In genomic region chr3:146086211-146086610, GRCh38 we compare ENCODE assay signal across 21 cellular contexts.
DNase-seq lines count a peak whose midpoint lies in the region; ATAC-seq, FAIRE-seq and TF ChIP-seq lines count a peak whose summit lies in the region.
"Had no signal": no experiment of that assay in that cellular context is flagged by ENCODE, and none has a peak within 500 bp of the region (broad histone marks: within the 10 kb centered on the region; RNA-seq: fewer than 3 reads in every experiment).

No MANE protein-coding gene starts in this region.

- no peak overlapping the region for H3K4ac ChIP-seq in IMR-90 (ENCODE audit: low read depth, low read length)

- no peak overlapping the region for H3K14ac ChIP-seq in IMR-90 (replicated peaks; ENCODE audit: low read depth, low read length)

- H3K9me3 ChIP-seq in IMR-90 (ENCODE audit: control insufficient read depth, insufficient read depth, low read length), result no peaks in the 10 kb centered on the region
- H3K9me3 ChIP-seq in PC-3 (ENCODE audit: low read length), result no peaks in the 10 kb centered on the region
- H3K9me3 ChIP-seq: BLaER1, Caco-2 had no signal

- H3K9ac ChIP-seq in IMR-90 (ENCODE audit: low read depth, low read length), result no peak overlapping the region
- H3K9ac ChIP-seq in PC-3 (ENCODE audit: low read length), result no peak overlapping the region
- H3K9ac ChIP-seq: BLaER1 had no signal

- no peak overlapping the region for H2AFZ ChIP-seq in IMR-90 (replicated peaks; ENCODE audit: low read length, poor library complexity)
- no peak overlapping the region for H2AFZ ChIP-seq in PC-3 (ENCODE audit: low read length)
- H2AFZ ChIP-seq: GM23338 had no signal

- H3K9me2 ChIP-seq in PC-3 (replicated peaks; ENCODE audit: low read length), result no peaks in the 10 kb centered on the region

- in situ Hi-C loops in IMR-90 (cut with MboI; ENCODE audit: low sequenced_read_pairs), result no loop called here

- no TSS peak for BruUV-seq in IMR-90 (replicated peaks; lab: Mats Ljungman, UMichigan)
- no TSS peak for BruUV-seq in PC-3 (replicated peaks; lab: Mats Ljungman, UMichigan)

- H3K4me1 ChIP-seq in IMR-90 (ENCODE audit: control insufficient read depth, insufficient read depth, low read length) (peaks cover 2% of the 10 kb centered on the region; the same call in 1 of the 2 replicates), PC-3 (ENCODE audit: insufficient read depth, low read length) (no peaks in the 10 kb centered on the region)
- H3K4me1 ChIP-seq: BLaER1, Caco-2 had no signal

- TF ChIP-seq RAD21 in IMR-90 (IDR thresholded peaks at IDR 0.05; ENCODE audit: low read length), result no peak

- no peak overlapping the region for H4K8ac ChIP-seq in IMR-90 (ENCODE audit: low read depth in 2 of 2, low read length in 2 of 2)

- peak; percentile 60 for FAIRE-seq in D721Med (lab: Jason Lieb, UNC)
- FAIRE-seq: GM12878, GM19239 had no signal

- H2BK120ac ChIP-seq in IMR-90 (ENCODE audit: low read depth, low read length), result no peak overlapping the region

- H2AK5ac ChIP-seq in IMR-90 (ENCODE audit: low read depth, low read length), result no peak overlapping the region

- no peak overlapping the region for H3K56ac ChIP-seq in IMR-90 (ENCODE audit: extremely low read depth, insufficient read depth, low read length)

- H3K18ac ChIP-seq in IMR-90 (ENCODE audit: low read depth, low read length), result no peak overlapping the region

- CTCF ChIA-PET in IMR-90 (lab: Yijun Ruan, JAX) (no interaction called here), PC-3 (lab: Charles Lee) (no interaction called here)

- no peak for TF ChIP-seq POLR2A in IMR-90 (IDR thresholded peaks at IDR 0.05; ENCODE audit: low read depth, low read length)

- H2BK5ac ChIP-seq in IMR-90 (ENCODE audit: low read depth, low read length, poor library complexity, severe bottlenecking), result no peak overlapping the region

- intact Hi-C loops in IMR-90 (cut with micrococcal nuclease), result no loop called here
- intact Hi-C loops in PC-3 (cut with micrococcal nuclease), result loop anchor here (5.0 kb wide), 1 partner anchor 41 kb away; no protein-coding TSS in a partner anchor

- no peaks in the 10 kb centered on the region for H3K9me1 ChIP-seq in IMR-90 (ENCODE audit: insufficient read depth, low read length)

- no CpG with 5 or more reads among the region's 3 CpGs for WGBS in IMR-90 (ENCODE audit: extremely low coverage in 2 of 2, insufficient read length in 1 of 2), 2 experiments

- ATAC-seq in IMR-90 (ENCODE audit: low read depth), result no peak
- ATAC-seq in PC-3, result peak; percentile 35; the same call in 1 of the 2 replicates
- ATAC-seq: CD8-positive, alpha-beta T cell; GM12878; GM23338; HCT116 had no signal

- H2BK15ac ChIP-seq in IMR-90 (ENCODE audit: low read depth, low read length), result no peak overlapping the region

- H3K27ac ChIP-seq in IMR-90 (ENCODE audit: insufficient read depth, low read length), result no peak overlapping the region
- H3K27ac ChIP-seq in PC-3 (ENCODE audit: low read length), result no peak overlapping the region
- H3K27ac ChIP-seq: BLaER1, C4-2B had no signal

- peaks cover 2% of the 10 kb centered on the region for H3K79me2 ChIP-seq in PC-3 (ENCODE audit: low read length)

- no peak overlapping the region for H4K5ac ChIP-seq in IMR-90 (ENCODE audit: low read depth, low read length)

- no peak overlapping the region for H3K23ac ChIP-seq in IMR-90 (ENCODE audit: low read depth, low read length)

- dilution Hi-C loops in IMR-90 (cut with HindIII; ENCODE audit: low sequenced_read_pairs, unreplicated experiment), result no loop called here

- H3K79me1 ChIP-seq in IMR-90 (ENCODE audit: low read depth in 1 of 2, low read length in 2 of 2), result peaks cover 0 to 3% of the 10 kb centered on the region in 2 experiments; a peak in 1 of 4 replicates

- DNase-seq in D721Med (ENCODE audit: insufficient read length, low spot score) (no peak), IMR-90 (peak; percentile 12), PC-3 (no peak), myocyte (ENCODE audit: low read depth) (peak; percentile 45), T1000 (lab: John Stamatoyannopoulos, UW) (no peak), superior temporal gyrus (ENCODE audit: extremely low spot score) (no peak)
- DNase-seq in activated CD4-positive, alpha-beta T cell treated with anti-CD3 and anti-CD28 coated beads for 48 hours, result no peak
- DNase-seq: Caco-2; CD4-positive, CD25-positive, alpha-beta regulatory T cell; CD8-positive, alpha-beta T cell; DMS 273 treated with DMSO at 0.1 percent for 48 hours; DMS79; EL; GDM1; H9 had no signal

- no peaks in the 10 kb centered on the region for H3F3A ChIP-seq in PC-3 (ENCODE audit: low read length, unreplicated experiment)

- no peak overlapping the region for H4K91ac ChIP-seq in IMR-90 (ENCODE audit: insufficient read depth, low read depth, low read length)

- H2AK9ac ChIP-seq in IMR-90 (replicated peaks; ENCODE audit: low read depth, low read length, poor library complexity), result no peak overlapping the region

- H3K27me3 ChIP-seq in IMR-90 (ENCODE audit: control insufficient read depth, insufficient read depth, low read length) (no peaks in the 10 kb centered on the region), PC-3 (ENCODE audit: low read length) (no peaks in the 10 kb centered on the region)
- H3K27me3 ChIP-seq: BLaER1 had no signal

- H3K4me3 ChIP-seq in IMR-90 (ENCODE audit: insufficient read depth, low read depth, low read length), result no peak overlapping the region
- H3K4me3 ChIP-seq in PC-3 (ENCODE audit: low read length), result no peak overlapping the region
- H3K4me3 ChIP-seq: BLaER1, GM12878, GM23338 had no signal

- POLR2A ChIA-PET in IMR-90 (lab: Charles Lee; ENCODE audit: unreplicated experiment) (no interaction called here), PC-3 (lab: Charles Lee; ENCODE audit: unreplicated experiment) (no interaction called here)

- H4K20me1 ChIP-seq in IMR-90 (ENCODE audit: insufficient read depth, low read length) (no peaks in the 10 kb centered on the region), PC-3 (ENCODE audit: low read length) (no peaks in the 10 kb centered on the region)
- H4K20me1 ChIP-seq: BLaER1 had no signal

- H3K4me2 ChIP-seq in IMR-90 (ENCODE audit: low read depth, low read length) (no peak overlapping the region), PC-3 (ENCODE audit: low read length) (no peak overlapping the region)
- H3K4me2 ChIP-seq: BLaER1, GM23338 had no signal

- TF ChIP-seq CTCF in D721Med (IDR thresholded peaks at IDR 0.05; ENCODE audit: insufficient read depth, missing control alignments) (no peak), IMR-90 (conservative IDR thresholded peaks at IDR 0.05; ENCODE audit: low read depth, low read length) (no peak), PC-3 (conservative IDR thresholded peaks at IDR 0.05; ENCODE audit: low read depth, low read length) (no peak)

- H2BK20ac ChIP-seq in IMR-90 (ENCODE audit: low read depth, low read length), result no peak overlapping the region

- H3K36me3 ChIP-seq in IMR-90 (ENCODE audit: control insufficient read depth, insufficient read depth, low read length) (0 out of 2 replicates have a peak, but pooled peaks cover 2% of the 10 kb centered on the region), PC-3 (ENCODE audit: low read depth, low read length) (peaks cover 15% of the 10 kb centered on the region)
- H3K36me3 ChIP-seq: BLaER1 had no signal

TF ChIP-seq in IMR-90, 13 proteins besides CTCF, POLR2A, EP300 and RAD21:
- TF ChIP-seq FOS (IDR thresholded peaks at IDR 0.05; ENCODE audit: low read depth, low read length) (no peak), CHD1 (IDR thresholded peaks at IDR 0.05; ENCODE audit: low read depth, low read length) (no peak), MAFK (IDR thresholded peaks at IDR 0.05; ENCODE audit: low read depth, low read length) (no peak)

Comparison
In these comparisons a context has a peak if more than half of its experiments do, and no peak if none do; other contexts are left out.
1. DNase-seq: peak in IMR-90 (single experiment) and myocyte (single experiment); none in D721Med (single experiment), PC-3 (single experiment), T1000 (single experiment), superior temporal gyrus (single experiment) and activated CD4-positive, alpha-beta T cell treated with anti-CD3 and anti-CD28 coated beads for 48 hours (single experiment).